In the genomic region with DNA sequence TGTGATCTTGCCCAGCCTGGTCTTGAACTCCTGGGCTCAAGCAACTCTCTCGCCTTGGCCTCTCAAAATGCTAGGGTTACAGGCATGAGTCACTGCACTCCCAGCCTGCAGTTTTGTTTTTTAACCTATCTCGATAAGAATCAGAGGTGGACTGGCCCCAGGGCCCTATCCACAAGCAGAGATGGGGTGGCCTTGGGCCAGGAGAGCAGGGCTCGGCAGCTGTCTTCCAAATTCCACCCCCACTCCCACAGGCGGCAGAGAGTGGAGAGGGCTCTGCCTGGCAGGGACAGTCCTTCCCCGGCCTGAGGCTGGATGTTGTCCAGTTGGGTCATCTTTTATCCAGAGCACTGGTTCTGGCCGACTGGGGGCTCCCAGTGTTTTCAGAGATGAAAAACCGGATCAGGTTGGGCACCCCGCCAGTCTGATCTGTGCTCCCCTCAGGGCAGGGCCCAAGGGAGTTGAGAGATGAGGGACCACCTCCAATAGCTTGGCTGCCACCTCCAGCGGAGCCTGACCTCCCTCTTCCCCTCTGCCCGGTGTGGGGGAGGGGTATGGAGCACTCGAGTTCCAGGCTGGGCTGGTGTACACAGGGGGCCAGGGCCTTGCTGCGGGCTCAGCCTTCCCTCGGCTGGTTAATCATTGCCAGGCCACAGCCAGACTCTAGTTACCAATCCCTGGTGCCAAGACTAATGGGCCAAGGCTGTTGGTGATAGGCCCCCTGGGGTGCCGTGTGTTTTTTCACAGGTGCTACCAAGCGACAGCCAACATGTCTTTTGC, we compare ENCODE assay signal across 10 cellular contexts. TPM values are rescaled to one million over a fixed set of nuclear protein-coding genes. Genes with fewer than 3 reads are reported as not detected.
A peak's percentile ranks its signal among the peaks of the same experiment; 100 is the strongest.
DNase-seq lines count a peak whose midpoint lies in the region; ATAC-seq and TF ChIP-seq lines count a peak whose summit lies in the region.
"Had no signal": no experiment of that assay in that cellular context is flagged by ENCODE, and none has a peak within 500 bp of the region (broad histone marks: within the 10 kb centered on the region; RNA-seq: fewer than 3 reads in every experiment).

No MANE protein-coding gene starts in this region.

- ATAC-seq in SK-N-SH treated with all-trans-retinoic acid at 6 μM for 48 hours (peak; percentile 76), right cardiac atrium (peak; percentile 43 to 63), GM18520 (IDR thresholded peaks at IDR 0.05; ENCODE audit: unreplicated experiment) (no peak)
- ATAC-seq: gastrocnemius medialis had no signal

- TF ChIP-seq POLR2A in prostate gland (IDR thresholded peaks at IDR 0.05): no peak

- peaks cover 2% of the 10 kb centered on the region for H3K4me1 ChIP-seq in right cardiac atrium (ENCODE audit: control insufficient read depth, insufficient read depth, low read length)
- no peaks in the 10 kb centered on the region for H3K4me1 ChIP-seq in prostate gland (replicated peaks)
- H3K4me1 ChIP-seq: gastrocnemius medialis had no signal

- intact Hi-C loops in right cardiac atrium (cut with DNase I): no loop called here
- intact Hi-C loops in prostate gland (cut with DNase I): no loop called here

- no peak overlapping the region for H3K4me3 ChIP-seq in right cardiac atrium (ENCODE audit: low read length)
- H3K4me3 ChIP-seq in prostate gland: no peak overlapping the region
- H3K4me3 ChIP-seq: gastrocnemius medialis had no signal

- H3K27ac ChIP-seq in right cardiac atrium (ENCODE audit: low read length) (no peak overlapping the region), prostate gland (peak overlapping the region; percentile 29 to 55)
- H3K27ac ChIP-seq: gastrocnemius medialis had no signal

- H3K4me3 Mint-ChIP-seq in activated naive CD8-positive, alpha-beta T cell treated with anti-CD3 and anti-CD28 coated beads for 36 hours: no peak overlapping the region
- H3K4me3 Mint-ChIP-seq in activated naive CD4-positive, alpha-beta T cell treated with anti-CD3 and anti-CD28 coated beads, Interleukin-2, amount 10 ng/mL, durations not matched to agents 7 days and 5 days: no peak overlapping the region
- H3K4me3 Mint-ChIP-seq: activated CD4-positive, alpha-beta memory T cell treated with anti-CD3 and anti-CD28 coated beads for 36 hours had no signal

- H3K4me1 Mint-ChIP-seq in activated naive CD8-positive, alpha-beta T cell treated with anti-CD3 and anti-CD28 coated beads for 36 hours: no peaks in the 10 kb centered on the region
- H3K4me1 Mint-ChIP-seq in activated naive CD4-positive, alpha-beta T cell treated with anti-CD3 and anti-CD28 coated beads, Interleukin-2, amount 10 ng/mL, durations not matched to agents 7 days and 5 days: no peaks in the 10 kb centered on the region

- CTCF ChIA-PET in activated naive CD4-positive, alpha-beta T cell treated with anti-CD3 and anti-CD28 coated beads, Interleukin-2, amount 10 ng/mL, durations not matched to agents 7 days and 5 days (lab: Charles Lee): no interaction called here

- H3K27ac Mint-ChIP-seq in activated naive CD8-positive, alpha-beta T cell treated with anti-CD3 and anti-CD28 coated beads for 36 hours: no peak overlapping the region
- no peak overlapping the region for H3K27ac Mint-ChIP-seq in activated naive CD4-positive, alpha-beta T cell treated with anti-CD3 and anti-CD28 coated beads, Interleukin-2, amount 10 ng/mL, durations not matched to agents 7 days and 5 days
- H3K27ac Mint-ChIP-seq: activated CD4-positive, alpha-beta memory T cell treated with anti-CD3 and anti-CD28 coated beads for 36 hours had no signal

- H3K27me3 ChIP-seq in right cardiac atrium (ENCODE audit: control insufficient read depth, insufficient read depth) (no peaks in the 10 kb centered on the region), prostate gland (replicated peaks; ENCODE audit: insufficient read depth) (no peaks in the 10 kb centered on the region)
- H3K27me3 ChIP-seq: gastrocnemius medialis had no signal

- no peaks in the 10 kb centered on the region for H3K27me3 Mint-ChIP-seq in activated naive CD8-positive, alpha-beta T cell treated with anti-CD3 and anti-CD28 coated beads for 36 hours
- no peaks in the 10 kb centered on the region for H3K27me3 Mint-ChIP-seq in activated naive CD4-positive, alpha-beta T cell treated with anti-CD3 and anti-CD28 coated beads, Interleukin-2, amount 10 ng/mL, durations not matched to agents 7 days and 5 days
- H3K27me3 Mint-ChIP-seq: activated CD4-positive, alpha-beta memory T cell treated with anti-CD3 and anti-CD28 coated beads for 36 hours had no signal

- no peaks in the 10 kb centered on the region for H3K36me3 ChIP-seq in prostate gland
- H3K36me3 ChIP-seq: gastrocnemius medialis had no signal

- no peak for TF ChIP-seq CTCF in prostate gland (IDR thresholded peaks at IDR 0.05)

- 53% methylated on average over 15 of the region's 15 CpGs for WGBS in right cardiac atrium
- WGBS in prostate gland: 27% methylated on average over 14 of the region's 15 CpGs

- H3K36me3 Mint-ChIP-seq in activated naive CD8-positive, alpha-beta T cell treated with anti-CD3 and anti-CD28 coated beads for 36 hours: no peaks in the 10 kb centered on the region
- H3K36me3 Mint-ChIP-seq in activated naive CD4-positive, alpha-beta T cell treated with anti-CD3 and anti-CD28 coated beads, Interleukin-2, amount 10 ng/mL, durations not matched to agents 7 days and 5 days: no peaks in the 10 kb centered on the region
- H3K36me3 Mint-ChIP-seq: activated CD4-positive, alpha-beta memory T cell treated with anti-CD3 and anti-CD28 coated beads for 36 hours had no signal

- no peaks in the 10 kb centered on the region for H3K9me3 Mint-ChIP-seq in activated naive CD8-positive, alpha-beta T cell treated with anti-CD3 and anti-CD28 coated beads for 36 hours
- no peaks in the 10 kb centered on the region for H3K9me3 Mint-ChIP-seq in activated naive CD4-positive, alpha-beta T cell treated with anti-CD3 and anti-CD28 coated beads, Interleukin-2, amount 10 ng/mL, durations not matched to agents 7 days and 5 days
- H3K9me3 Mint-ChIP-seq: activated CD4-positive, alpha-beta memory T cell treated with anti-CD3 and anti-CD28 coated beads for 36 hours had no signal

- no peaks in the 10 kb centered on the region for H3K9me3 ChIP-seq in right cardiac atrium (ENCODE audit: control insufficient read depth, low read length)
- no peaks in the 10 kb centered on the region for H3K9me3 ChIP-seq in prostate gland
- H3K9me3 ChIP-seq: gastrocnemius medialis had no signal

- peak; percentile 83 for DNase-seq in H4 (ENCODE audit: low spot score)
- DNase-seq in right cardiac atrium: peak in 1 of 3 donors; percentile 71
- peak; percentile 44 for DNase-seq in prostate gland (ENCODE audit: low spot score)
- DNase-seq in DMS79 treated with DMSO at 0.1 percent for 48 hours (lab: John Stamatoyannopoulos, UW): no peak
- no peak for DNase-seq in activated naive CD8-positive, alpha-beta T cell treated with anti-CD3 and anti-CD28 coated beads for 36 hours
- DNase-seq in activated naive CD4-positive, alpha-beta T cell treated with anti-CD3 and anti-CD28 coated beads, Interleukin-2, amount 10 ng/mL, durations not matched to agents 7 days and 5 days: no peak
- DNase-seq: activated CD4-positive, alpha-beta memory T cell treated with anti-CD3 and anti-CD28 coated beads for 36 hours; gastrocnemius medialis had no signal

TF ChIP-seq in SK-N-SH treated with all-trans-retinoic acid at 6 μM for 48 hours, 23 proteins besides CTCF, POLR2A, EP300 and RAD21 (continues in another document):
- TF ChIP-seq, protein P1, sequence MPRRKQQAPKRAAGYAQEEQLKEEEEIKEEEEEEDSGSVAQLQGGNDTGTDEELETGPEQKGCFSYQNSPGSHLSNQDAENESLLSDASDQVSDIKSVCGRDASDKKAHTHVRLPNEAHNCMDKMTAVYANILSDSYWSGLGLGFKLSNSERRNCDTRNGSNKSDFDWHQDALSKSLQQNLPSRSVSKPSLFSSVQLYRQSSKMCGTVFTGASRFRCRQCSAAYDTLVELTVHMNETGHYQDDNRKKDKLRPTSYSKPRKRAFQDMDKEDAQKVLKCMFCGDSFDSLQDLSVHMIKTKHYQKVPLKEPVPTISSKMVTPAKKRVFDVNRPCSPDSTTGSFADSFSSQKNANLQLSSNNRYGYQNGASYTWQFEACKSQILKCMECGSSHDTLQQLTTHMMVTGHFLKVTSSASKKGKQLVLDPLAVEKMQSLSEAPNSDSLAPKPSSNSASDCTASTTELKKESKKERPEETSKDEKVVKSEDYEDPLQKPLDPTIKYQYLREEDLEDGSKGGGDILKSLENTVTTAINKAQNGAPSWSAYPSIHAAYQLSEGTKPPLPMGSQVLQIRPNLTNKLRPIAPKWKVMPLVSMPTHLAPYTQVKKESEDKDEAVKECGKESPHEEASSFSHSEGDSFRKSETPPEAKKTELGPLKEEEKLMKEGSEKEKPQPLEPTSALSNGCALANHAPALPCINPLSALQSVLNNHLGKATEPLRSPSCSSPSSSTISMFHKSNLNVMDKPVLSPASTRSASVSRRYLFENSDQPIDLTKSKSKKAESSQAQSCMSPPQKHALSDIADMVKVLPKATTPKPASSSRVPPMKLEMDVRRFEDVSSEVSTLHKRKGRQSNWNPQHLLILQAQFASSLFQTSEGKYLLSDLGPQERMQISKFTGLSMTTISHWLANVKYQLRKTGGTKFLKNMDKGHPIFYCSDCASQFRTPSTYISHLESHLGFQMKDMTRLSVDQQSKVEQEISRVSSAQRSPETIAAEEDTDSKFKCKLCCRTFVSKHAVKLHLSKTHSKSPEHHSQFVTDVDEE (CRISPR knock-in tag; IDR thresholded peaks at IDR 0.05): no peak; the same call in 1 of the 2 replicates
- no peak for TF ChIP-seq SNAI2 (CRISPR knock-in tag; IDR thresholded peaks at IDR 0.05)

RNA-seq across cellular contexts. Expression of a gene that starts 30.3 kb away (rescaled TPM):
- 0.02 and 1.1 TPM in 2 replicates for total RNA-seq in H4 (2014; rRNA removed; shearing (Covaris generic))
- 100 to 1,000 TPM in 1 of 4 donors, 10 to 100 TPM in 3; 75.8 to 131 (median 93.4) TPM for total RNA-seq in right cardiac atrium
- polyA plus RNA-seq in right cardiac atrium: 70.9 TPM
- total RNA-seq in prostate gland: 100 to 1,000 TPM in 1 of 2 donors, 10 to 100 TPM in 1; 86.5 to 214 TPM
- total RNA-seq in activated naive CD8-positive, alpha-beta T cell treated with anti-CD3 and anti-CD28 coated beads for 36 hours: 10 to 100 TPM; 17.8 to 18.9 TPM

RNA-seq across cellular contexts. Expression of a gene that starts 31.8 kb away (rescaled TPM):
- total RNA-seq in H4 (2014; rRNA removed; shearing (Covaris generic)): 7.8 and 13.0 TPM in 2 replicates
- total RNA-seq in right cardiac atrium (10 to 100 TPM in 1 of 4 donors, 1 to 10 TPM in 3; 5.7 to 10.4 (median 7.6) TPM), prostate gland (10 to 100 TPM; 43.0 to 65.3 TPM)
- polyA plus RNA-seq in right cardiac atrium: 8.6 TPM
- 1 to 10 TPM; 4.8 to 5.0 TPM for total RNA-seq in activated naive CD8-positive, alpha-beta T cell treated with anti-CD3 and anti-CD28 coated beads for 36 hours

RNA-seq across cellular contexts. Expression of a gene that starts 40.9 kb away (rescaled TPM):
- total RNA-seq in H4 (2014; rRNA removed; shearing (Covaris generic)): 24.1 and 28.6 TPM in 2 replicates
- total RNA-seq in right cardiac atrium (1 to 10 TPM; 5.9 to 7.1 (median 6.8) TPM), prostate gland (10 to 100 TPM; 45.9 to 56.2 TPM)
- 9.6 TPM for polyA plus RNA-seq in right cardiac atrium
- 10 to 100 TPM; 44.6 to 45.5 TPM for total RNA-seq in activated naive CD8-positive, alpha-beta T cell treated with anti-CD3 and anti-CD28 coated beads for 36 hours

RNA-seq across cellular contexts. Expression of a gene that starts 41.9 kb away (rescaled TPM):
- 5.4 and 8.3 TPM in 2 replicates for total RNA-seq in H4 (2014; rRNA removed; shearing (Covaris generic))
- total RNA-seq in right cardiac atrium (10 to 100 TPM; 38.0 to 50.4 (median 46.4) TPM), prostate gland (10 to 100 TPM; 16.0 to 35.8 TPM)
- 25.9 TPM for polyA plus RNA-seq in right cardiac atrium
- total RNA-seq in activated naive CD8-positive, alpha-beta T cell treated with anti-CD3 and anti-CD28 coated beads for 36 hours: 1 to 10 TPM; 4.3 to 4.5 TPM

Comparison
In these comparisons a context has a peak if more than half of its experiments do, and no peak if none do; other contexts are left out.
1. DNase-seq: peak in H4 (single experiment) and prostate gland (single experiment); none in DMS79 treated with DMSO at 0.1 percent for 48 hours (single experiment), activated naive CD8-positive, alpha-beta T cell treated with anti-CD3 and anti-CD28 coated beads for 36 hours (single experiment) and activated naive CD4-positive, alpha-beta T cell treated with anti-CD3 and anti-CD28 coated beads, Interleukin-2, amount 10 ng/mL, durations not matched to agents 7 days and 5 days (single experiment).